14 cellular contexts compared by ENCODE assay signal in genomic region chr2:15808980-15809379, GRCh38.
DNase-seq lines count a peak whose midpoint lies in the region; ATAC-seq and TF ChIP-seq lines count a peak whose summit lies in the region.
"Had no signal": no experiment of that assay in that cellular context is flagged by ENCODE, and none has a peak within 500 bp of the region (broad histone marks: within the 10 kb centered on the region; RNA-seq: fewer than 3 reads in every experiment).

No MANE protein-coding gene starts in this region.

- peak; percentile 25 for DNase-seq in GDM1 (lab: John Stamatoyannopoulos, UW)
- no peak for DNase-seq in WTC11 (ENCODE audit: low spot score)
- DNase-seq in left kidney (ENCODE audit: low read depth, low spot score): peak; percentile 73
- DNase-seq in neuronal stem cell (ENCODE audit: low spot score): no peak
- DNase-seq in glomerular visceral epithelial cell (ENCODE audit: extremely low spot score): no peak
- no peak for DNase-seq in SK-N-SH
- no peak for DNase-seq in AG08396 (ENCODE audit: low spot score)
- DNase-seq: CD4-positive, alpha-beta memory T cell; HCEC 1CT; NCI-H146; NCI-H2171 treated with DMSO at 0.1 percent for 48 hours; NCI-H510A; SIG-M5 had no signal

- TF ChIP-seq CTCF in WTC11 (IDR thresholded peaks at IDR 0.05) (no peak), SK-N-SH (IDR thresholded peaks at IDR 0.05) (no peak)

- H3K36me3 ChIP-seq in neuronal stem cell (replicated peaks in 1 of 2; ENCODE audit: control insufficient read depth in 2 of 2, insufficient read depth in 2 of 2, low read length in 2 of 2) (no peaks in the 10 kb centered on the region), SK-N-SH (replicated peaks in 1 of 2; ENCODE audit: control insufficient read depth in 1 of 2, insufficient read depth in 2 of 2, low read length in 1 of 2) (no peaks in the 10 kb centered on the region)

- no peaks in the 10 kb centered on the region for H3F3A ChIP-seq in SK-N-SH (replicated peaks; ENCODE audit: insufficient read depth)

- H3K4me3 Mint-ChIP-seq in WTC11: no peak overlapping the region
- H3K4me3 Mint-ChIP-seq: CD4-positive, alpha-beta memory T cell had no signal

- peak overlapping the region; percentile 74 for H3K27ac ChIP-seq in neuronal stem cell (replicated peaks; ENCODE audit: low read length)
- no peak overlapping the region for H3K27ac ChIP-seq in SK-N-SH (ENCODE audit: low read depth in 2 of 2, low read length in 1 of 2)

- CTCF ChIA-PET in WTC11 (lab: Charles Lee): interaction anchor here (1.0 to 2.5 kb wide), 5 partner anchors 13 to 130 kb away, joined by 3 to 10 read pairs (median 7); no protein-coding TSS in a partner anchor
- CTCF ChIA-PET in SK-N-SH (lab: Yijun Ruan, JAX): interaction anchor here (0.8 to 1.3 kb wide), 2 partner anchors 11 to 12 kb away, joined by 4 to 5 read pairs; no protein-coding TSS in a partner anchor

- no peaks in the 10 kb centered on the region for H3K9me2 ChIP-seq in SK-N-SH

- H3K36me3 Mint-ChIP-seq in WTC11: no peaks in the 10 kb centered on the region
- H3K36me3 Mint-ChIP-seq: CD4-positive, alpha-beta memory T cell had no signal

- no peak overlapping the region for H3K23ac ChIP-seq in neuronal stem cell (ENCODE audit: low read depth, low read length, poor library complexity)

- H3K79me2 ChIP-seq in SK-N-SH (ENCODE audit: insufficient read depth): no peaks in the 10 kb centered on the region

- no peaks in the 10 kb centered on the region for H3K9me3 ChIP-seq in neuronal stem cell (replicated peaks in 1 of 2; ENCODE audit: control insufficient read depth in 2 of 2, insufficient read depth in 1 of 2, low read depth in 1 of 2, low read length in 2 of 2)
- H3K9me3 ChIP-seq in SK-N-SH: no peaks in the 10 kb centered on the region

- peaks cover 9% of the 10 kb centered on the region for H3K9me3 Mint-ChIP-seq in WTC11
- H3K9me3 Mint-ChIP-seq: CD4-positive, alpha-beta memory T cell had no signal

- H3K27me3 ChIP-seq in neuronal stem cell (ENCODE audit: control insufficient read depth in 3 of 3, insufficient read depth in 3 of 3, low read depth in 1 of 3, low read length in 3 of 3) (no peaks in the 10 kb centered on the region), SK-N-SH (ENCODE audit: insufficient read depth) (no peaks in the 10 kb centered on the region)

- no peak overlapping the region for H3K4me3 ChIP-seq in neuronal stem cell (ENCODE audit: low read length in 2 of 2)
- no peak overlapping the region for H3K4me3 ChIP-seq in SK-N-SH (ENCODE audit: low read depth in 2 of 2, low read length in 1 of 2)

- no peak for TF ChIP-seq RAD21 in SK-N-SH (IDR thresholded peaks at IDR 0.05; ENCODE audit: low read length)

- no peak overlapping the region for H3K18ac ChIP-seq in neuronal stem cell (ENCODE audit: low read length)

- H2AFZ ChIP-seq in neuronal stem cell (ENCODE audit: low read length) (no peak overlapping the region), SK-N-SH (ENCODE audit: low read depth) (no peak overlapping the region)

- no peak overlapping the region for H3K9ac ChIP-seq in neuronal stem cell (ENCODE audit: low read depth, low read length, poor library complexity)
- H3K9ac ChIP-seq in SK-N-SH: no peak overlapping the region

- H3K27me3 Mint-ChIP-seq in WTC11 (ENCODE audit: low read depth): peaks cover 15% of the 10 kb centered on the region

- H3K4me2 ChIP-seq in neuronal stem cell (ENCODE audit: insufficient read depth, low read length, poor library complexity, severe bottlenecking) (no peak overlapping the region), SK-N-SH (no peak overlapping the region)

- no peak overlapping the region for H2BK5ac ChIP-seq in neuronal stem cell (ENCODE audit: low read length)

- no CpG with 5 or more reads among the region's 9 CpGs for WGBS in neuronal stem cell (ENCODE audit: extremely low coverage in 2 of 2, insufficient read length in 2 of 2, insufficient replicate concordance in 1 of 2), 2 donors
- WGBS in SK-N-SH (ENCODE audit: low lambda C conversion rate): 57% methylated on average over 9 of the region's 9 CpGs

- POLR2A ChIA-PET in WTC11 (lab: Charles Lee): interaction anchor here (1.8 kb wide), 1 partner anchor 130 kb away, joined by 4 read pairs; no protein-coding TSS in a partner anchor
- POLR2A ChIA-PET in SK-N-SH (lab: Yijun Ruan, JAX): no interaction called here

- H2BK120ac ChIP-seq in neuronal stem cell (ENCODE audit: low read depth, low read length): no peak overlapping the region

- H3K79me1 ChIP-seq in neuronal stem cell (ENCODE audit: low read depth, low read length): no peaks in the 10 kb centered on the region

- H4K20me1 ChIP-seq in SK-N-SH (ENCODE audit: insufficient read depth): no peaks in the 10 kb centered on the region

- H3K4me1 ChIP-seq in neuronal stem cell (ENCODE audit: control insufficient read depth in 2 of 2, insufficient read depth in 1 of 2, low read depth in 1 of 2, low read length in 2 of 2) (peaks cover 3 to 33% of the 10 kb centered on the region in 2 donors), SK-N-SH (ENCODE audit: control insufficient read depth in 1 of 2, insufficient read depth in 2 of 2, low read depth in 1 of 2, low read length in 1 of 2) (peaks cover 0 to 16% of the 10 kb centered on the region in 2 experiments; a peak in 1 of 4 replicates)

- H2BK15ac ChIP-seq in neuronal stem cell (ENCODE audit: low read length): no peak overlapping the region

- H2BK12ac ChIP-seq in neuronal stem cell (ENCODE audit: low read length): no peak overlapping the region

- peaks cover 58% of the 10 kb centered on the region for H3K4me1 Mint-ChIP-seq in WTC11
- H3K4me1 Mint-ChIP-seq: CD4-positive, alpha-beta memory T cell had no signal

- H3K27ac Mint-ChIP-seq in WTC11: no peak overlapping the region
- H3K27ac Mint-ChIP-seq: CD4-positive, alpha-beta memory T cell had no signal

- H2AK5ac ChIP-seq in neuronal stem cell (ENCODE audit: low read depth, low read length): no peak overlapping the region

- no peak overlapping the region for H4K8ac ChIP-seq in neuronal stem cell (ENCODE audit: low read depth, low read length)

- H3K14ac ChIP-seq in neuronal stem cell (ENCODE audit: low read length): no peak overlapping the region

- H3K4ac ChIP-seq in neuronal stem cell (ENCODE audit: low read length): no peak overlapping the region

- H4K91ac ChIP-seq in neuronal stem cell (ENCODE audit: low read depth, low read length, poor library complexity): no peak overlapping the region

- peak; percentile 40 for ATAC-seq in WTC11
- ATAC-seq in GM21825 (IDR thresholded peaks at IDR 0.05; ENCODE audit: unreplicated experiment): no peak

- TF ChIP-seq EP300 in SK-N-SH (IDR thresholded peaks at IDR 0.05; ENCODE audit: borderline replicate concordance in 1 of 2, low read depth in 1 of 2, low read length in 1 of 2): no peak

TF ChIP-seq in WTC11, 78 proteins besides CTCF, POLR2A, EP300 and RAD21:
- no peak for TF ChIP-seq RORB (CRISPR knock-in tag; IDR thresholded peaks at IDR 0.05)
- no peak for TF ChIP-seq TP53 (CRISPR knock-in tag; IDR thresholded peaks at IDR 0.05)
- no peak for TF ChIP-seq NR2C2 (CRISPR knock-in tag; IDR thresholded peaks at IDR 0.05)
- no peak for TF ChIP-seq SMAD3 (CRISPR knock-in tag; IDR thresholded peaks at IDR 0.05; ENCODE audit: borderline replicate concordance)
- TF ChIP-seq ZNF232 (CRISPR knock-in tag; IDR thresholded peaks at IDR 0.05): no peak
- TF ChIP-seq ATF3 (CRISPR knock-in tag; conservative IDR thresholded peaks at IDR 0.05): no peak
- TF ChIP-seq IRF1 (CRISPR knock-in tag; IDR thresholded peaks at IDR 0.05): no peak
- TF ChIP-seq ZNF671 (CRISPR knock-in tag; IDR thresholded peaks at IDR 0.05): no peak

TF ChIP-seq in SK-N-SH, 30 proteins besides CTCF, POLR2A, EP300 and RAD21 (continues in another document):
- TF ChIP-seq USF1 (IDR thresholded peaks at IDR 0.05; ENCODE audit: borderline replicate concordance, low read depth) (no peak), ELF1 (IDR thresholded peaks at IDR 0.05) (no peak), MXI1 (IDR thresholded peaks at IDR 0.05; ENCODE audit: low read depth, low read length) (no peak), PBX3 (IDR thresholded peaks at IDR 0.05) (no peak), EZH2phosphoT487 (IDR thresholded peaks at IDR 0.05; ENCODE audit: borderline replicate concordance, low read depth) (no peak), NFIC (IDR thresholded peaks at IDR 0.05; ENCODE audit: borderline replicate concordance) (no peak), NRF1 (IDR thresholded peaks at IDR 0.05; ENCODE audit: low read depth, low read length) (no peak), TCF12 (IDR thresholded peaks at IDR 0.05) (no peak), MEF2A (IDR thresholded peaks at IDR 0.05; ENCODE audit: borderline replicate concordance, low read depth) (no peak), SMC3 (IDR thresholded peaks at IDR 0.05; ENCODE audit: low read depth, low read length) (no peak), FOXM1 (IDR thresholded peaks at IDR 0.05; ENCODE audit: low read depth) (no peak), RFX5 (IDR thresholded peaks at IDR 0.05; ENCODE audit: low read length) (no peak), CHD2 (IDR thresholded peaks at IDR 0.05; ENCODE audit: low read length, partially characterized antibody) (no peak), GABPA (IDR thresholded peaks at IDR 0.05; ENCODE audit: low read depth) (no peak), RCOR1 (IDR thresholded peaks at IDR 0.05; ENCODE audit: low read length) (no peak), FOSL2 (IDR thresholded peaks at IDR 0.05; ENCODE audit: borderline replicate concordance, low read depth) (no peak)

Comparison
In these comparisons a context has a peak if more than half of its experiments do, and no peak if none do; other contexts are left out.
1. DNase-seq: peak in GDM1 (single experiment) and left kidney (single experiment); none in WTC11 (single experiment), neuronal stem cell (single experiment), glomerular visceral epithelial cell (single experiment), SK-N-SH (single experiment) and AG08396 (single experiment).